In genomic region chr10:116538461-116538860, GRCh38 we compare ENCODE assay signal across 28 cellular contexts. TPM values are rescaled to one million over a fixed set of nuclear protein-coding genes. Genes with fewer than 3 reads are reported as not detected.
DNase-seq lines count a peak whose midpoint lies in the region; ATAC-seq, FAIRE-seq and TF ChIP-seq lines count a peak whose summit lies in the region.
"Had no signal": no experiment of that assay in that cellular context is flagged by ENCODE, and none has a peak within 500 bp of the region (broad histone marks: within the 10 kb centered on the region; RNA-seq: fewer than 3 reads in every experiment).

No MANE protein-coding gene starts in this region.

- no peaks in the 10 kb centered on the region for H3K27me3 Mint-ChIP-seq in progenitor cell of endocrine pancreas
- H3K27me3 Mint-ChIP-seq: activated T-cell treated with anti-CD3 and anti-CD28 coated beads, Interleukin-2, amount 50 U/mL, for 24 hours; stimulated activated memory B cell treated with anti-CD40 and anti-IgM and Interleukin-4, amounts not matched to agents 10 μg/mL and 1 μg/mL and 100 μg/mL, for 72 hours had no signal

- H3K36me3 ChIP-seq in pancreas = no peaks in the 10 kb centered on the region
- H3K36me3 ChIP-seq in sigmoid colon = no peaks in the 10 kb centered on the region
- H3K36me3 ChIP-seq: ascending aorta, thoracic aorta had no signal

- H3K27ac ChIP-seq in pancreas (peak overlapping the region in 2 of 4 donors; percentile 76 to 82), sigmoid colon (no peak overlapping the region)
- H3K27ac ChIP-seq: ascending aorta, coronary artery, PC-9, psoas muscle, thoracic aorta had no signal

- H3K9me3 ChIP-seq in pancreas (no peaks in the 10 kb centered on the region), sigmoid colon (no peaks in the 10 kb centered on the region)
- H3K9me3 ChIP-seq: ascending aorta, thoracic aorta had no signal

- peak; percentile 4 for DNase-seq in HCEC 1CT
- DNase-seq in RPMI7951 (ENCODE audit: low read depth) = peak; percentile 33
- DNase-seq in choroid plexus epithelial cell (ENCODE audit: low read depth) = peak; percentile 12
- DNase-seq in pancreas = no peak
- DNase-seq in DMS153 treated with DMSO at 0.1 percent for 48 hours (lab: John Stamatoyannopoulos, UW; ENCODE audit: unreplicated experiment) = no peak
- DNase-seq in progenitor cell of endocrine pancreas (ENCODE audit: low spot score, unreplicated experiment) = no peak
- DNase-seq in sigmoid colon = no peak
- DNase-seq in HEK293T (ENCODE audit: extremely low spot score) = no peak
- DNase-seq: activated CD8-positive, alpha-beta T cell treated with anti-CD3 and anti-CD28 coated beads, Interleukin-2, amount 10 ng/mL, durations not matched to agents 7 days and 5 days; activated naive CD4-positive, alpha-beta T cell treated with anti-CD3 and anti-CD28 coated beads for 36 hours; activated T-cell treated with anti-CD3 and anti-CD28 coated beads, Interleukin-2, amount 50 U/mL, for 24 hours; CD4-positive, alpha-beta T cell; DND-41; foreskin melanocyte; hypothalamus; NCI-H1417; NCI-H2171 treated with DMSO at 0.1 percent for 48 hours; NCI-H774; nephron progenitor cell; psoas muscle; stimulated activated CD4-positive, alpha-beta T cell treated with anti-CD3 and anti-CD28 coated beads, Interleukin-15, amount 100 ng/mL, for 24 hours; T1000 had no signal

- CTCF ChIA-PET in HEK293T (lab: Yijun Ruan, JAX) = no interaction called here

- ATAC-seq in pancreas = peak in 3 of 4 donors; percentile 4 to 17 (median 9)
- ATAC-seq: activated CD8-positive, alpha-beta T cell treated with anti-CD3 and anti-CD28 coated beads, Interleukin-2, amount 10 ng/mL, durations not matched to agents 7 days and 5 days; psoas muscle; stimulated activated memory B cell treated with anti-CD40 and anti-IgM and Interleukin-4, amounts not matched to agents 10 μg/mL and 1 μg/mL and 100 μg/mL, for 72 hours had no signal

- no peak for TF ChIP-seq EP300 in sigmoid colon (IDR thresholded peaks at IDR 0.05)

- H3K27me3 ChIP-seq in pancreas = no peaks in the 10 kb centered on the region
- H3K27me3 ChIP-seq in sigmoid colon = no peaks in the 10 kb centered on the region
- H3K27me3 ChIP-seq: ascending aorta had no signal

- POLR2A ChIA-PET in HEK293T (lab: Yijun Ruan, JAX) = no interaction called here

- intact Hi-C loops in pancreas (cut with DNase I) = no loop called here
- intact Hi-C loops in sigmoid colon (cut with DNase I) = no loop called here

- peaks cover 3 to 37% (median 36%) of the 10 kb centered on the region in 3 donors for H3K4me1 ChIP-seq in pancreas
- H3K4me1 ChIP-seq in sigmoid colon = no peaks in the 10 kb centered on the region
- H3K4me1 ChIP-seq: ascending aorta, psoas muscle had no signal

- H3K9me3 Mint-ChIP-seq in progenitor cell of endocrine pancreas (ENCODE audit: low read depth) = peaks cover 19% of the 10 kb centered on the region
- H3K9me3 Mint-ChIP-seq: activated naive CD4-positive, alpha-beta T cell treated with anti-CD3 and anti-CD28 coated beads for 36 hours had no signal

- no peaks in the 10 kb centered on the region for H3K36me3 Mint-ChIP-seq in progenitor cell of endocrine pancreas (ENCODE audit: insufficient read depth)
- H3K36me3 Mint-ChIP-seq: stimulated activated memory B cell treated with anti-CD40 and anti-IgM and Interleukin-4, amounts not matched to agents 10 μg/mL and 1 μg/mL and 100 μg/mL, for 72 hours had no signal

- H3K27ac Mint-ChIP-seq in progenitor cell of endocrine pancreas = no peak overlapping the region
- H3K27ac Mint-ChIP-seq: activated CD8-positive, alpha-beta T cell treated with anti-CD3 and anti-CD28 coated beads, Interleukin-2, amount 10 ng/mL, durations not matched to agents 7 days and 5 days; activated naive CD4-positive, alpha-beta T cell treated with anti-CD3 and anti-CD28 coated beads for 36 hours; activated T-cell treated with anti-CD3 and anti-CD28 coated beads, Interleukin-2, amount 50 U/mL, for 24 hours; CD4-positive, alpha-beta T cell; nephron progenitor cell; stimulated activated memory B cell treated with anti-CD40 and anti-IgM and Interleukin-4, amounts not matched to agents 10 μg/mL and 1 μg/mL and 100 μg/mL, for 72 hours had no signal

- no peak overlapping the region for H3K4me3 Mint-ChIP-seq in progenitor cell of endocrine pancreas (ENCODE audit: low read depth)
- H3K4me3 Mint-ChIP-seq: activated CD8-positive, alpha-beta T cell treated with anti-CD3 and anti-CD28 coated beads, Interleukin-2, amount 10 ng/mL, durations not matched to agents 7 days and 5 days; activated naive CD4-positive, alpha-beta T cell treated with anti-CD3 and anti-CD28 coated beads for 36 hours; activated T-cell treated with anti-CD3 and anti-CD28 coated beads, Interleukin-2, amount 50 U/mL, for 24 hours; CD4-positive, alpha-beta T cell; nephron progenitor cell; stimulated activated memory B cell treated with anti-CD40 and anti-IgM and Interleukin-4, amounts not matched to agents 10 μg/mL and 1 μg/mL and 100 μg/mL, for 72 hours had no signal

- TF ChIP-seq CTCF in choroid plexus epithelial cell (conservative IDR thresholded peaks at IDR 0.05; ENCODE audit: low read depth, low read length) (no peak), pancreas (IDR thresholded peaks at IDR 0.05) (no peak), progenitor cell of endocrine pancreas (IDR thresholded peaks at IDR 0.05; ENCODE audit: unreplicated experiment) (no peak), sigmoid colon (IDR thresholded peaks at IDR 0.05) (no peak)

- no peak for TF ChIP-seq POLR2A in sigmoid colon (IDR thresholded peaks at IDR 0.05)

- H3K4me3 ChIP-seq in choroid plexus epithelial cell (ENCODE audit: low read depth, low read length) (no peak overlapping the region), pancreas (no peak overlapping the region), sigmoid colon (no peak overlapping the region)
- H3K4me3 ChIP-seq: ascending aorta, coronary artery, PC-9, psoas muscle, thoracic aorta had no signal

- no peak for FAIRE-seq in pancreas (lab: Jason Lieb, UNC)

- no peaks in the 10 kb centered on the region for H3K4me1 Mint-ChIP-seq in progenitor cell of endocrine pancreas (ENCODE audit: low read depth)
- H3K4me1 Mint-ChIP-seq: nephron progenitor cell; stimulated activated memory B cell treated with anti-CD40 and anti-IgM and Interleukin-4, amounts not matched to agents 10 μg/mL and 1 μg/mL and 100 μg/mL, for 72 hours had no signal

TF ChIP-seq in HEK293T, 16 proteins besides CTCF, POLR2A, EP300 and RAD21:
- TF ChIP-seq ZNF384 (IDR thresholded peaks at IDR 0.05) (no peak), TARDBP (IDR thresholded peaks at IDR 0.05) (no peak), ARNT (IDR thresholded peaks at IDR 0.05) (no peak), L3MBTL2 (conservative IDR thresholded peaks at IDR 0.05) (no peak), LEF1 (IDR thresholded peaks at IDR 0.05; ENCODE audit: borderline replicate concordance) (no peak), BHLHE40 (IDR thresholded peaks at IDR 0.05; ENCODE audit: borderline replicate concordance) (no peak), CTBP1 (IDR thresholded peaks at IDR 0.05; ENCODE audit: borderline replicate concordance) (no peak), ELF4 (IDR thresholded peaks at IDR 0.05) (no peak), NFRKB (IDR thresholded peaks at IDR 0.05) (no peak), HDGF (IDR thresholded peaks at IDR 0.05; ENCODE audit: borderline replicate concordance) (no peak)

RNA-seq across cellular contexts. Expression of gene PNLIP, which starts 7.3 kb away (rescaled TPM):
- not detected in 2 replicates for total RNA-seq in RPMI7951 (2014; rRNA removed; shearing (Covaris generic))
- total RNA-seq in pancreas (over 10,000 TPM in 4 of 6 donors, 1,000 to 10,000 TPM in 2; 6,750 to 39,320 (median 11,574) TPM), progenitor cell of endocrine pancreas (not detected in 2 replicates), sigmoid colon (not detected)
- polyA plus RNA-seq in pancreas (1,000 to 10,000 TPM; 1,789 to 4,189 TPM), sigmoid colon (1 to 10 TPM in 1 of 3 donors, not detected in 2; 4.2 TPM)
- total RNA-seq: activated CD8-positive, alpha-beta T cell treated with anti-CD3 and anti-CD28 coated beads, Interleukin-2, amount 10 ng/mL, durations not matched to agents 7 days and 5 days; activated naive CD4-positive, alpha-beta T cell treated with anti-CD3 and anti-CD28 coated beads for 36 hours; ascending aorta; CD4-positive, alpha-beta T cell; HT-29; PC-9 had no signal

RNA-seq across cellular contexts. Expression of gene PNLIPRP1, which starts 52.3 kb away (rescaled TPM):
- not detected in 2 replicates for total RNA-seq in RPMI7951 (2014; rRNA removed; shearing (Covaris generic))
- 1,000 to 10,000 TPM; 4,088 to 8,927 (median 4,675) TPM for total RNA-seq in pancreas
- 1,000 to 10,000 TPM; 3,212 to 6,957 TPM for polyA plus RNA-seq in pancreas
- not detected in 2 replicates for total RNA-seq in progenitor cell of endocrine pancreas
- total RNA-seq in sigmoid colon = not detected
- 1 to 10 TPM in 1 of 3 donors, under 1 TPM in 1, not detected in 1; 0.04 to 3.6 TPM for polyA plus RNA-seq in sigmoid colon
- total RNA-seq: activated CD8-positive, alpha-beta T cell treated with anti-CD3 and anti-CD28 coated beads, Interleukin-2, amount 10 ng/mL, durations not matched to agents 7 days and 5 days; activated naive CD4-positive, alpha-beta T cell treated with anti-CD3 and anti-CD28 coated beads for 36 hours; ascending aorta; CD4-positive, alpha-beta T cell; HT-29; PC-9 had no signal

Comparison
In these comparisons a context has a peak if more than half of its experiments do, and no peak if none do; other contexts are left out.
1. DNase-seq: peak in HCEC 1CT (single experiment), RPMI7951 (single experiment) and choroid plexus epithelial cell (single experiment); none in pancreas (0 of 6), DMS153 treated with DMSO at 0.1 percent for 48 hours (single experiment), progenitor cell of endocrine pancreas (single experiment), sigmoid colon (single experiment) and HEK293T (single experiment).
2. RNA of gene PNLIP, which starts 7.3 kb away (total RNA-seq): 6,750 to 39,320 TPM in pancreas; not detected in RPMI7951, not detected in progenitor cell of endocrine pancreas and not detected in sigmoid colon; every median in the first group is over 1,000 times any median in the second.
3. RNA of gene PNLIPRP1, which starts 52.3 kb away (total RNA-seq): 4,088 to 8,927 TPM in pancreas; not detected in RPMI7951, not detected in progenitor cell of endocrine pancreas and not detected in sigmoid colon; every median in the first group is over 1,000 times any median in the second.